8 cellular contexts compared by ENCODE assay signal in the genomic region with DNA sequence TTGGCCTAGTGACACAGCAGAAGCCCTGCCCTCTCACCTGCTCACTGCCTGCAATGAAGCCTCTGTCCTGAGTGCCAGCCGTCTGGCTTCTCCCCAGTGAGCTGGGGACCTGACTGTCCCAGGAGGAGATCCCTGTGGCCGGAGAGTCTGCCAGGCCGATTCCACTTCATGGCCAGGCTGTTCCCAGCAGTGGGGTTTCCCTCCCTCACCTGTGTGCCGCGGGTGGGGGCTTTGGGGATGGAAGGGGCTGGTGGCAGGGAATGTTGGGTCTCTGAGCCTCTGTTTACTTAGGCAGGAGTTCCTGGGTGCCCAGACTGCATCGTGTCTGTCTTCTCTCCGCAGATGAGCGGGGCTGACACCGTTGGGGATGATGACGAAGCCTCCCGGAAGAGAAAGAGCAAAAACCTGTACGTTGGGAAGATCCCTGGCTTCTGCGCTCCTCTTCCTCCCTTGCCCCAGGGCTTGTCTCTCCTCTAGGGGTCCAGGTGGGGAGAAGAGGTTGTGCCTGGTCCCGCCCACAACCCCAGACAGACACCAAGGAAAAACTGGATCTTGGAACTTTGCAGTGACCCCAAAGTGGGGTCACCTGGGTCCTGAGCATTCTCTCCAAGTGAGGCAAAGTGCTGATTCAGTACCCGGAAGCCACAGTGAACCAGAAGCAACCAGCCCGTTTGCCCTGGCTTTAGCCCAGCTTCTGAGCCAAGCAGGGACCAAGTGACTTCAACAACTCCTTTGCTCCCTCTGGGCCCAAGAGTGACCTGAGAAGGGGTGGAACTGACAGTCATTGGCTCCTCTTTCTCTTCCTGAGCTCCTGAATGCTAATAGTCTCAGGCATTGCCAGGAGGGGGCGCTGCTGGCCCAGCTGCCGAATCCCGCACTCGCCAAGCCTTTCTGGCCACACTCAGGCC.
DNase-seq lines count a peak whose midpoint lies in the region; ATAC-seq and TF ChIP-seq lines count a peak whose summit lies in the region.

No MANE protein-coding gene starts in this region.

- H3K9me3 Mint-ChIP-seq in progenitor cell of endocrine pancreas (ENCODE audit: low read depth) = no peaks in the 10 kb centered on the region

- no peaks in the 10 kb centered on the region for H3K9me3 ChIP-seq in SJSA1 (replicated peaks)
- no peaks in the 10 kb centered on the region for H3K9me3 ChIP-seq in cardiac muscle cell (ENCODE audit: low read depth)

- H3K27me3 Mint-ChIP-seq in progenitor cell of endocrine pancreas = no peaks in the 10 kb centered on the region

- in situ Hi-C loops in KBM-7 (cut with MboI; ENCODE audit: low pct_unique_long_range_greater_than_20kb, low sequenced_read_pairs) = loop anchor here (10.0 kb wide), 1 partner anchor 64 kb away; no protein-coding TSS in a partner anchor

- H3K4me1 Mint-ChIP-seq in progenitor cell of endocrine pancreas (ENCODE audit: low read depth) = peaks cover 24% of the 10 kb centered on the region

- H3K36me3 Mint-ChIP-seq in progenitor cell of endocrine pancreas (ENCODE audit: insufficient read depth) = peaks cover 4% of the 10 kb centered on the region

- H3K4me3 ChIP-seq in SJSA1 (no peak overlapping the region), cardiac muscle cell (no peak overlapping the region)

- H3K4me1 ChIP-seq in SJSA1 (replicated peaks) (peaks cover 29% of the 10 kb centered on the region), cardiac muscle cell (ENCODE audit: low read depth) (peaks cover 32% of the 10 kb centered on the region)

- peak; percentile 88 for TF ChIP-seq CTCF in cardiac muscle cell (IDR thresholded peaks at IDR 0.05; ENCODE audit: low read depth, low read length)
- TF ChIP-seq CTCF in progenitor cell of endocrine pancreas (IDR thresholded peaks at IDR 0.05; ENCODE audit: unreplicated experiment) = peak; percentile 97

- H3K27ac Mint-ChIP-seq in progenitor cell of endocrine pancreas = no peak overlapping the region

- H3K27me3 ChIP-seq in SJSA1 (replicated peaks) = no peaks in the 10 kb centered on the region
- no peaks in the 10 kb centered on the region for H3K27me3 ChIP-seq in cardiac muscle cell

- DNase-seq in CMK (ENCODE audit: low read depth) = peak; percentile 55
- peak; percentile 87 for DNase-seq in KBM-7
- DNase-seq in SJSA1 (ENCODE audit: low read depth in 1 of 2, low spot score in 2 of 2) = peak; percentile 69 to 72
- peak; percentile 53 for DNase-seq in activated naive CD4-positive, alpha-beta T cell treated with anti-CD3 and anti-CD28 coated beads, Interleukin-2, amount 50 U/mL, for 16 hours
- DNase-seq in cardiac muscle cell (ENCODE audit: low read depth in 1 of 2, low spot score in 1 of 2) = peak; percentile 85 to 86
- DNase-seq in progenitor cell of endocrine pancreas (ENCODE audit: low spot score, unreplicated experiment) = peak; percentile 84

- no peak overlapping the region for H3K4me3 Mint-ChIP-seq in progenitor cell of endocrine pancreas (ENCODE audit: low read depth)

- no peak overlapping the region for H3K27ac ChIP-seq in SJSA1
- H3K27ac ChIP-seq in cardiac muscle cell = no peak overlapping the region

- ATAC-seq in GM19395 (IDR thresholded peaks at IDR 0.05; ENCODE audit: unreplicated experiment) = peak; percentile 47
- no peak for ATAC-seq in HG02970 (IDR thresholded peaks at IDR 0.05; ENCODE audit: low FRiP score, unreplicated experiment)

- H3K36me3 ChIP-seq in SJSA1 = peaks cover 59% of the 10 kb centered on the region
- peaks cover 8% of the 10 kb centered on the region for H3K36me3 ChIP-seq in cardiac muscle cell
